In the genomic region with DNA sequence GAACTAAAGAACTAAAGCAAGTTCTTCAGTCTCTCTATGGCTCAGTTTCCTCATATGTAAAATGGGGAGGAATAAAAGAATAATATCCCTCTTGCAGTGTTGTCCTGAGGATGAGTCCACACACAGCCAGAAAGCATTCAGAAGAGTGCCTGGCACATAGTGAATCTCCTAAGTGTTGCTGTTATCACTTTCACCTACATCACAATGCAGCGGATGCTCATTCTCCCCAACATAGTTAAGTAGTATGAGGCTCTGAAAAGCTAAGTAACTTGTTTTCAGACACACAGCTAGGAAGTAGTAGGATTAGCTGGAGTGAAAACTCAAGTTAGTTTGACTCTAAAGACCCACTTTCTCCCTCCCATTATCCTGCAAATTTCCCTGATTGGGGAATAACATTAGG, we compare ENCODE assay signal across 1 cellular context.
TF ChIP-seq lines count a peak whose summit lies in the region.

No MANE protein-coding gene starts in this region.

TF ChIP-seq in WTC11, 78 proteins besides CTCF, POLR2A, EP300 and RAD21 (continued from another document):
- TF ChIP-seq, protein P1, sequence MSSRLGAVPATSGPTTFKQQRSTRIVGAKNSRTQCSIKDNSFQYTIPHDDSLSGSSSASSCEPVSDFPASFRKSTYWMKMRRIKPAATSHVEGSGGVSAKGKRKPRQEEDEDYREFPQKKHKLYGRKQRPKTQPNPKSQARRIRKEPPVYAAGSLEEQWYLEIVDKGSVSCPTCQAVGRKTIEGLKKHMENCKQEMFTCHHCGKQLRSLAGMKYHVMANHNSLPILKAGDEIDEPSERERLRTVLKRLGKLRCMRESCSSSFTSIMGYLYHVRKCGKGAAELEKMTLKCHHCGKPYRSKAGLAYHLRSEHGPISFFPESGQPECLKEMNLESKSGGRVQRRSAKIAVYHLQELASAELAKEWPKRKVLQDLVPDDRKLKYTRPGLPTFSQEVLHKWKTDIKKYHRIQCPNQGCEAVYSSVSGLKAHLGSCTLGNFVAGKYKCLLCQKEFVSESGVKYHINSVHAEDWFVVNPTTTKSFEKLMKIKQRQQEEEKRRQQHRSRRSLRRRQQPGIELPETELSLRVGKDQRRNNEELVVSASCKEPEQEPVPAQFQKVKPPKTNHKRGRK (CRISPR knock-in tag; IDR thresholded peaks at IDR 0.05; ENCODE audit: borderline replicate concordance): no peak
- TF ChIP-seq KAT7 (CRISPR knock-in tag; IDR thresholded peaks at IDR 0.05; ENCODE audit: borderline replicate concordance) (no peak), NR2C2 (CRISPR knock-in tag; IDR thresholded peaks at IDR 0.05) (no peak), NFE2L1 (CRISPR knock-in tag; IDR thresholded peaks at IDR 0.05) (no peak), SMAD4 (CRISPR knock-in tag; IDR thresholded peaks at IDR 0.05) (no peak), NFYB (CRISPR knock-in tag; conservative IDR thresholded peaks at IDR 0.05; ENCODE audit: low read depth) (no peak)
- TF ChIP-seq, protein P2, sequence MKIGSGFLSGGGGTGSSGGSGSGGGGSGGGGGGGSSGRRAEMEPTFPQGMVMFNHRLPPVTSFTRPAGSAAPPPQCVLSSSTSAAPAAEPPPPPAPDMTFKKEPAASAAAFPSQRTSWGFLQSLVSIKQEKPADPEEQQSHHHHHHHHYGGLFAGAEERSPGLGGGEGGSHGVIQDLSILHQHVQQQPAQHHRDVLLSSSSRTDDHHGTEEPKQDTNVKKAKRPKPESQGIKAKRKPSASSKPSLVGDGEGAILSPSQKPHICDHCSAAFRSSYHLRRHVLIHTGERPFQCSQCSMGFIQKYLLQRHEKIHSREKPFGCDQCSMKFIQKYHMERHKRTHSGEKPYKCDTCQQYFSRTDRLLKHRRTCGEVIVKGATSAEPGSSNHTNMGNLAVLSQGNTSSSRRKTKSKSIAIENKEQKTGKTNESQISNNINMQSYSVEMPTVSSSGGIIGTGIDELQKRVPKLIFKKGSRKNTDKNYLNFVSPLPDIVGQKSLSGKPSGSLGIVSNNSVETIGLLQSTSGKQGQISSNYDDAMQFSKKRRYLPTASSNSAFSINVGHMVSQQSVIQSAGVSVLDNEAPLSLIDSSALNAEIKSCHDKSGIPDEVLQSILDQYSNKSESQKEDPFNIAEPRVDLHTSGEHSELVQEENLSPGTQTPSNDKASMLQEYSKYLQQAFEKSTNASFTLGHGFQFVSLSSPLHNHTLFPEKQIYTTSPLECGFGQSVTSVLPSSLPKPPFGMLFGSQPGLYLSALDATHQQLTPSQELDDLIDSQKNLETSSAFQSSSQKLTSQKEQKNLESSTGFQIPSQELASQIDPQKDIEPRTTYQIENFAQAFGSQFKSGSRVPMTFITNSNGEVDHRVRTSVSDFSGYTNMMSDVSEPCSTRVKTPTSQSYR (CRISPR knock-in tag; IDR thresholded peaks at IDR 0.05): no peak
